22 cellular contexts compared by ENCODE assay signal in the genomic region with DNA sequence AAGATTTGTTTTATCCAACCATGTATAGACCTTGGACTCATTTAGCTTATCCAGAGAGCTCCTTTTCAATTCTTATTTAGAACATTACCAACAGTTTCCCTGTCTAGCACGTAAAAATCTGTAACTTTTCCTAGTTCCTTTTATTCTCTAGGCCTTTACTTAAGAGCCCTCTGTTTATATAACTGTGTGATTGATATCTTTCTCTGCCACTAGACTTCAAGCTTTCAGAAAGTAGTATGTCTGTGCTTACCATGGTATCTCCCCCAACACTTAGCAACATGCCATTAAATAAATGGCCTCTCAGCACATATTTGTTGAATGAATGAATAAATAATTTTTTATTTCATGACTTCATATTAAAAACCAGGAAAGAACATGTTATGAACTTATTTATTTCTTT.
"Had no signal": no experiment of that assay in that cellular context is flagged by ENCODE, and none has a peak within 500 bp of the region (broad histone marks: within the 10 kb centered on the region; RNA-seq: fewer than 3 reads in every experiment).

No MANE protein-coding gene starts in this region.

- ATAC-seq: activated CD8-positive, alpha-beta T cell treated with anti-CD3 and anti-CD28 coated beads for 36 hours; activated T-cell treated with anti-CD3 and anti-CD28 coated beads, Interleukin-2, amount 50 U/mL, for 72 hours; gastrocnemius medialis; heart right ventricle; left colon; sciatic nerve; stimulated activated naive CD8-positive, alpha-beta T cell treated with anti-CD3 and anti-CD28 coated beads, Interleukin-15, amount 100 ng/mL, for 72 hours; upper lobe of right lung had no signal

- H3K27me3 Mint-ChIP-seq: activated B cell treated with CpG ODN at 0.5 μM for 24 hours; activated CD8-positive, alpha-beta T cell treated with anti-CD3 and anti-CD28 coated beads for 36 hours; activated naive CD8-positive, alpha-beta T cell; stimulated activated naive CD8-positive, alpha-beta T cell treated with anti-CD3 and anti-CD28 coated beads, Interleukin-15, amount 100 ng/mL, for 72 hours had no signal

- H3K36me3 ChIP-seq: gastrocnemius medialis, neural progenitor cell, ovary, upper lobe of right lung had no signal

- H3K4me3 ChIP-seq: gastrocnemius medialis, heart right ventricle, lung, neural progenitor cell, ovary, upper lobe of right lung had no signal

- H3K9me3 Mint-ChIP-seq: activated B cell treated with CpG ODN at 0.5 μM for 24 hours; activated CD8-positive, alpha-beta T cell treated with anti-CD3 and anti-CD28 coated beads for 36 hours had no signal

- FAIRE-seq: bronchial epithelial cell, islet of Langerhans had no signal

- DNase-seq: activated B cell treated with CpG ODN at 0.5 μM for 24 hours; activated CD4-positive, alpha-beta T cell treated with anti-CD3 and anti-CD28 coated beads for 48 hours; activated CD8-positive, alpha-beta memory T cell treated with anti-CD3 and anti-CD28 coated beads, Interleukin-2, amount 50 U/mL, for 4 hours; activated CD8-positive, alpha-beta T cell treated with anti-CD3 and anti-CD28 coated beads for 36 hours; activated gamma-delta T cell; activated T-cell treated with anti-CD3 and anti-CD28 coated beads, Interleukin-2, amount 50 U/mL, for 72 hours; amygdala; gastrocnemius medialis; heart right ventricle; left colon; ovary; stimulated activated CD4-positive, alpha-beta T cell treated with anti-CD3 and anti-CD28 coated beads, Interleukin-1b, Interleukin-23, amount 100 ng/mL, for 48 hours; stimulated activated naive CD8-positive, alpha-beta T cell treated with anti-CD3 and anti-CD28 coated beads, Interleukin-15, amount 100 ng/mL, for 72 hours; T-helper 2 cell; upper lobe of right lung had no signal

- H3K9ac ChIP-seq: neural progenitor cell had no signal

- H3K27ac Mint-ChIP-seq: activated B cell treated with CpG ODN at 0.5 μM for 24 hours; activated CD8-positive, alpha-beta T cell treated with anti-CD3 and anti-CD28 coated beads for 36 hours; activated naive CD8-positive, alpha-beta T cell; neural progenitor cell; stimulated activated naive CD8-positive, alpha-beta T cell treated with anti-CD3 and anti-CD28 coated beads, Interleukin-15, amount 100 ng/mL, for 72 hours had no signal

- H3K27ac ChIP-seq: epithelial cell of prostate, gastrocnemius medialis, heart right ventricle, neural progenitor cell, ovary, upper lobe of right lung had no signal

- H3K4me1 Mint-ChIP-seq: activated B cell treated with CpG ODN at 0.5 μM for 24 hours; stimulated activated naive CD8-positive, alpha-beta T cell treated with anti-CD3 and anti-CD28 coated beads, Interleukin-15, amount 100 ng/mL, for 72 hours had no signal

- H3K4me2 ChIP-seq: neural progenitor cell had no signal

- H3K4me1 ChIP-seq: heart right ventricle, neural progenitor cell, upper lobe of right lung had no signal

- H3K9me3 ChIP-seq: gastrocnemius medialis, heart right ventricle, ovary, upper lobe of right lung had no signal

- H2AFZ ChIP-seq: neural progenitor cell had no signal

- H3K4me3 Mint-ChIP-seq: activated B cell treated with CpG ODN at 0.5 μM for 24 hours; activated CD8-positive, alpha-beta T cell treated with anti-CD3 and anti-CD28 coated beads for 36 hours; activated naive CD8-positive, alpha-beta T cell; activated T-cell treated with anti-CD3 and anti-CD28 coated beads, Interleukin-2, amount 50 U/mL, for 72 hours; neural progenitor cell; stimulated activated naive CD8-positive, alpha-beta T cell treated with anti-CD3 and anti-CD28 coated beads, Interleukin-15, amount 100 ng/mL, for 72 hours had no signal

- H3K27me3 ChIP-seq: gastrocnemius medialis, heart right ventricle, neural progenitor cell, ovary, upper lobe of right lung had no signal
